Comparison of ENCODE assay signal across 8 cellular contexts in the genomic region with DNA sequence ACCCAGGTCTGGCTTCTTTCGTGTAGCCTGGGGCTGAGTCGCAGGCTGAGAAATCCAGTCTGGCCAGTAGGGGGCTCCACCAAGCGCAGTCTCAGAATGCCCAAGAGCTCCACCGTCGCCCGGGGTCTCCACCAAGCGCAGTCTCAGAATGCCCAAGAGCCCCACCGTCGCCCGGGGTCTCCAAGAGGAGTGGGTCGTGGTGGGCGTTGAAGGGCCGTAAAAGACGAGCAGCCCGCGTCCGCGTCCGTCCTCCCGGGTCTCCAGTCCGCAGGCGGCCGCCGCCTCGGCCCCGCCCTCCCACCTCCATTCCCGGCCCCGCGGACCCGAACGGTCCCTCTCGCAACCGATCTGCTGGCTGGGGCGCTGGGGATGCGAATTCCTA. TPM values are rescaled to one million over a fixed set of nuclear protein-coding genes. Genes with fewer than 3 reads are reported as not detected.
A peak's percentile ranks its signal among the peaks of the same experiment; 100 is the strongest.
DNase-seq lines count a peak whose midpoint lies in the region; ATAC-seq and TF ChIP-seq lines count a peak whose summit lies in the region.

No MANE protein-coding gene starts in this region.

- peak overlapping the region; percentile 93 for H3K27ac ChIP-seq in ectodermal cell (ENCODE audit: insufficient read depth, low read depth, low read length, poor library complexity, severe bottlenecking)

- 0 to 1% methylated on average over 35 of the region's 35 CpGs for WGBS in ectodermal cell, 2 experiments

- H3K4me1 ChIP-seq in ectodermal cell (ENCODE audit: control insufficient read depth, insufficient read depth, low read length): peaks cover 25% of the 10 kb centered on the region

- CTCF ChIA-PET in BJ (lab: Yijun Ruan, JAX): interaction anchor here (0.6 to 3.4 kb wide), 22 partner anchors 10 to 367 kb away, joined by 3 to 30 read pairs (median 4); a partner anchor contains a TSS
- CTCF ChIA-PET in activated CD8-positive, alpha-beta T cell treated with anti-CD3 and anti-CD28 coated beads for 36 hours (lab: Charles Lee): interaction anchor here (0.7 to 3.0 kb wide), 29 partner anchors 8 to 142 kb away, joined by 3 to 47 read pairs (median 6); a partner anchor contains a TSS

- intact Hi-C loops in activated CD8-positive, alpha-beta T cell treated with anti-CD3 and anti-CD28 coated beads for 36 hours (cut with micrococcal nuclease): no loop called here

- no peaks in the 10 kb centered on the region for H3K27me3 ChIP-seq in BJ (ENCODE audit: control insufficient read depth, insufficient read depth, low read length)
- no peaks in the 10 kb centered on the region for H3K27me3 ChIP-seq in ectodermal cell (ENCODE audit: control insufficient read depth, insufficient read depth, low read length, poor library complexity, severe bottlenecking)

- no peaks in the 10 kb centered on the region for H3K36me3 Mint-ChIP-seq in activated CD8-positive, alpha-beta T cell treated with anti-CD3 and anti-CD28 coated beads for 36 hours (ENCODE audit: low read depth)

- DNase-seq in BJ (ENCODE audit: low read depth) (peak; percentile 40), GM19238 (ENCODE audit: insufficient read length, low spot score) (peak; percentile 78), NCI-H526 treated with DMSO at 0.1 percent for 48 hours (lab: John Stamatoyannopoulos, UW) (peak; percentile 65), lung microvascular endothelial cell (ENCODE audit: low read depth in 2 of 2) (peak; percentile 86 to 89)
- peak; percentile 94 for DNase-seq in activated CD8-positive, alpha-beta T cell treated with anti-CD3 and anti-CD28 coated beads for 36 hours
- DNase-seq in stimulated activated CD4-positive, alpha-beta T cell treated with anti-CD3 and anti-CD28 coated beads, TNF-alpha, amount 100 ng/mL, for 24 hours (ENCODE audit: low read depth in 3 of 3): peak; percentile 67 to 87 (median 79)

- H3K4me3 Mint-ChIP-seq in activated CD8-positive, alpha-beta T cell treated with anti-CD3 and anti-CD28 coated beads for 36 hours: peak overlapping the region; percentile 85

- peak overlapping the region; percentile 85 for H3K4me3 ChIP-seq in BJ (ENCODE audit: low read depth, low read length)
- H3K4me3 ChIP-seq in ectodermal cell (ENCODE audit: insufficient read depth, low read depth, low read length): peak overlapping the region; percentile 70

- H3K9me3 Mint-ChIP-seq in activated CD8-positive, alpha-beta T cell treated with anti-CD3 and anti-CD28 coated beads for 36 hours: no peaks in the 10 kb centered on the region

- peak; percentile 63 for ATAC-seq in HG03378 (IDR thresholded peaks at IDR 0.05; ENCODE audit: unreplicated experiment)
- ATAC-seq in activated CD8-positive, alpha-beta T cell treated with anti-CD3 and anti-CD28 coated beads for 36 hours: peak; percentile 45

- peaks cover 15% of the 10 kb centered on the region for H3K36me3 ChIP-seq in BJ (ENCODE audit: control insufficient read depth, insufficient read depth, low read length)
- no peaks in the 10 kb centered on the region for H3K36me3 ChIP-seq in ectodermal cell (ENCODE audit: control insufficient read depth, insufficient read depth, low read length)

- H3K4me1 Mint-ChIP-seq in activated CD8-positive, alpha-beta T cell treated with anti-CD3 and anti-CD28 coated beads for 36 hours (ENCODE audit: low read depth): peaks cover 36% of the 10 kb centered on the region

- TF ChIP-seq CTCF in BJ (IDR thresholded peaks at IDR 0.05; ENCODE audit: insufficient read depth, low read depth, low read length): peak; percentile 93
- peak; percentile 90 for TF ChIP-seq CTCF in activated CD8-positive, alpha-beta T cell treated with anti-CD3 and anti-CD28 coated beads for 36 hours (IDR thresholded peaks at IDR 0.05)

- H3K27me3 Mint-ChIP-seq in activated CD8-positive, alpha-beta T cell treated with anti-CD3 and anti-CD28 coated beads for 36 hours: no peaks in the 10 kb centered on the region

- no peaks in the 10 kb centered on the region for H3K9me3 ChIP-seq in ectodermal cell (ENCODE audit: control insufficient read depth, low read length)

- POLR2A ChIA-PET in BJ (lab: Charles Lee): interaction anchor here (0.5 to 1.0 kb wide), 5 partner anchors 11 to 364 kb away, joined by 3 to 16 read pairs (median 3); no protein-coding TSS in a partner anchor
- POLR2A ChIA-PET in activated CD8-positive, alpha-beta T cell treated with anti-CD3 and anti-CD28 coated beads for 36 hours (lab: Charles Lee): interaction anchor here (0.6 to 1.7 kb wide), 14 partner anchors 11 to 140 kb away, joined by 3 to 6 read pairs (median 4); a partner anchor contains a TSS

- peak overlapping the region; percentile 88 for H3K27ac Mint-ChIP-seq in activated CD8-positive, alpha-beta T cell treated with anti-CD3 and anti-CD28 coated beads for 36 hours

RNA-seq across cellular contexts. Expression of a gene that starts 0.9 kb away (rescaled TPM):
- 44.8 and 69.9 TPM in 2 replicates for polyA plus RNA-seq in BJ (2011; rRNA removed)
- 115 and 240 TPM in 2 replicates for polyA minus RNA-seq in BJ (2011; rRNA and poly(A)+ RNA removed)
- 100 to 1,000 TPM; 111 to 120 TPM for total RNA-seq in activated CD8-positive, alpha-beta T cell treated with anti-CD3 and anti-CD28 coated beads for 36 hours
- 115 TPM for polyA plus RNA-seq in ectodermal cell (2013, experiment 1 of 4)
- polyA plus RNA-seq in ectodermal cell (2013, experiment 2 of 4): 138 TPM
- 94.3 TPM for polyA plus RNA-seq in ectodermal cell (2013, experiment 3 of 4)
- polyA plus RNA-seq in ectodermal cell (2013, experiment 4 of 4): 103 TPM
- total RNA-seq in lung microvascular endothelial cell: 12.0 and 13.9 TPM in 2 replicates

RNA-seq across cellular contexts. Expression of a gene that starts 17.7 kb away (rescaled TPM):
- polyA plus RNA-seq in BJ (2011; rRNA removed): 2.0 and 2.9 TPM in 2 replicates
- 3.6 and 4.5 TPM in 2 replicates for polyA minus RNA-seq in BJ (2011; rRNA and poly(A)+ RNA removed)
- 1 to 10 TPM; 2.7 to 2.9 TPM for total RNA-seq in activated CD8-positive, alpha-beta T cell treated with anti-CD3 and anti-CD28 coated beads for 36 hours
- 30.8 TPM for polyA plus RNA-seq in ectodermal cell (2013, experiment 1 of 4)
- polyA plus RNA-seq in ectodermal cell (2013, experiment 2 of 4): 39.3 TPM
- 26.0 TPM for polyA plus RNA-seq in ectodermal cell (2013, experiment 3 of 4)
- polyA plus RNA-seq in ectodermal cell (2013, experiment 4 of 4): 31.6 TPM
- under 0.01 and 0.22 TPM in 2 replicates for total RNA-seq in lung microvascular endothelial cell

RNA-seq across cellular contexts. Expression of a gene that starts 28.4 kb away (rescaled TPM):
- 0.05 TPM in 1 of 2 replicates, not detected in the other for polyA plus RNA-seq in BJ (2011; rRNA removed)
- not detected in 2 replicates for polyA minus RNA-seq in BJ (2011; rRNA and poly(A)+ RNA removed)
- 1 to 10 TPM; 2.4 to 2.8 TPM for total RNA-seq in activated CD8-positive, alpha-beta T cell treated with anti-CD3 and anti-CD28 coated beads for 36 hours
- polyA plus RNA-seq in ectodermal cell (2013, experiment 1 of 4): 3.6 TPM
- 2.0 TPM for polyA plus RNA-seq in ectodermal cell (2013, experiment 2 of 4)
- polyA plus RNA-seq in ectodermal cell (2013, experiment 3 of 4): 1.7 TPM
- polyA plus RNA-seq in ectodermal cell (2013, experiment 4 of 4): 1.1 TPM
- 0.20 TPM in 1 of 2 replicates, not detected in the other for total RNA-seq in lung microvascular endothelial cell

Comparison
In these comparisons a context has a peak if more than half of its experiments do, and no peak if none do; other contexts are left out.
1. Peak in every context shown above with its lines: DNase-seq, ATAC-seq, H3K4me3 ChIP-seq and H3K27ac ChIP-seq.
2. DNase-seq: peak in every context shown above with its lines; median percentile 94 in activated CD8-positive, alpha-beta T cell treated with anti-CD3 and anti-CD28 coated beads for 36 hours; 88 in lung microvascular endothelial cell; 79 in stimulated activated CD4-positive, alpha-beta T cell treated with anti-CD3 and anti-CD28 coated beads, TNF-alpha, amount 100 ng/mL, for 24 hours; 78 in GM19238; 65 in NCI-H526 treated with DMSO at 0.1 percent for 48 hours; 40 in BJ.